19 cellular contexts compared by ENCODE assay signal in the genomic region with DNA sequence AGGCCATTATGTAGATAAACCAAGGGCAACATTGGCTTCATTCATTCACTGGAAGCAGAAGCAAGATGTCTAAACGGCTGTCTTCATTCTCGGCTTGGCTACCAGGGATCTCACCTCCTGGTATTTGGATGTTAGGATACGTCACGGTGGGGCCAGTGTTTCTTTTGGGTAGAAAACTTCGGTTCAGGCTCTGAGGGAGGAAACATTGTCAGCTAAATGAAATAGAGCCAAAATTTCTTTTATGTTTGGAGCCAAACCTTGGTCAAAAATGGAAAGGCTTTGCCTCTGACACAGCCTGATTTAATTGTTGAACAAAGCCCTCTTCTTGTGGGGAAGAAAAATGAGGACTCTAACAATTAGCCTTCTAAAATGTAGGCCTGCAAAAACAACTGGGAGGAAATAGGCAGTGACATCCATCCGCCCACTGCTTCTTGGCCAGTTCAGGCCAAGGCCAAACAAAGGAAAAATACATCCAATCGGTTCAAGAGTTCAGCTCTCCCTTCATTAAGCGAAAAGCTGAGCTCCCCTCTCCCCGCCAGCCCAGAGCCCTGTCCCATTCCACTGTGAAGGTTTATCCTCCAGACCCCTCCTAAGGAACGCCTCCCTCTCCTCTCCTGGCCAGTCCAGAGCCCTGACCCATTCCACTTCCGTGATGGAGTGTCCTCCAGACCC. TPM values are rescaled to one million over a fixed set of nuclear protein-coding genes. Genes with fewer than 3 reads are reported as not detected.
DNase-seq lines count a peak whose midpoint lies in the region; ATAC-seq and TF ChIP-seq lines count a peak whose summit lies in the region.
"Had no signal": no experiment of that assay in that cellular context is flagged by ENCODE, and none has a peak within 500 bp of the region (broad histone marks: within the 10 kb centered on the region; RNA-seq: fewer than 3 reads in every experiment).

No MANE protein-coding gene starts in this region.

- no peak overlapping the region for H3K27ac Mint-ChIP-seq in MCF 10A (ENCODE audit: low read depth, unreplicated experiment)
- H3K27ac Mint-ChIP-seq: activated T-helper 1 cell treated with anti-CD3 and anti-CD28 coated beads, Interleukin-12 subunit alpha, Interleukin-12 subunit beta, Interleukin-2, Interleukin-4 antibody, amounts not matched to agents 30 ng/mL and 10 ng/mL and 1 ng/mL, durations not matched to agents 14 hours and 24 hours and 36 hours had no signal

- H3K4me1 Mint-ChIP-seq in MCF 10A (ENCODE audit: insufficient read depth, unreplicated experiment) = no peaks in the 10 kb centered on the region
- H3K4me1 Mint-ChIP-seq: brain had no signal

- peak overlapping the region; percentile 79 for H3K27ac ChIP-seq in breast epithelium
- peak overlapping the region; percentile 66 for H3K27ac ChIP-seq in left ventricle myocardium inferior (replicated peaks)
- H3K27ac ChIP-seq in neutrophil = peak overlapping the region; percentile 82
- peak overlapping the region; percentile 43 to 48 for H3K27ac ChIP-seq in aorta (ENCODE audit: low read depth in 1 of 2, low read length in 2 of 2)
- H3K27ac ChIP-seq: skin epidermis had no signal

- TF ChIP-seq POLR2A in breast epithelium (IDR thresholded peaks at IDR 0.05) = no peak

- TF ChIP-seq CTCF in breast epithelium (IDR thresholded peaks at IDR 0.05) (no peak), MCF 10A (IDR thresholded peaks at IDR 0.05; ENCODE audit: unreplicated experiment) (no peak), left ventricle myocardium inferior (IDR thresholded peaks at IDR 0.05; ENCODE audit: borderline replicate concordance) (no peak), neutrophil (IDR thresholded peaks at IDR 0.05) (no peak)

- H3K27me3 ChIP-seq in breast epithelium (no peaks in the 10 kb centered on the region), left ventricle myocardium inferior (ENCODE audit: low read depth) (no peaks in the 10 kb centered on the region), neutrophil (no peaks in the 10 kb centered on the region), aorta (ENCODE audit: control insufficient read depth in 1 of 2, insufficient read depth in 2 of 2, low read length in 1 of 2) (no peaks in the 10 kb centered on the region)
- H3K27me3 ChIP-seq: tibial artery had no signal

- DNase-seq in breast epithelium (ENCODE audit: low spot score in 2 of 2) = no peak
- no peak for DNase-seq in MCF 10A (ENCODE audit: unreplicated experiment)
- DNase-seq in left ventricle myocardium inferior = no peak
- no peak for DNase-seq in aorta
- DNase-seq in NK-92 treated with Interleukin-12 subunit alpha and Interleukin-12 subunit beta, amount 100 ng/mL, for 24 hours (lab: John Stamatoyannopoulos, UW) = no peak
- DNase-seq in NCI-H2171 treated with DMSO at 0.1 percent for 48 hours (lab: John Stamatoyannopoulos, UW) = no peak
- DNase-seq in mucosa of gallbladder (ENCODE audit: low spot score) = no peak
- DNase-seq: activated CD4-positive, alpha-beta T cell treated with anti-CD3 and anti-CD28 coated beads for 4 hours; DMS 273 treated with DMSO at 0.1 percent for 48 hours; NCI-H1105 treated with DMSO at 0.1 percent for 48 hours; NCI-H510A; T-helper 2 cell; tibial artery had no signal

- H3K27me3 Mint-ChIP-seq in MCF 10A (ENCODE audit: insufficient read depth, unreplicated experiment) = no peaks in the 10 kb centered on the region
- H3K27me3 Mint-ChIP-seq: brain had no signal

- H3K4me3 Mint-ChIP-seq in MCF 10A (ENCODE audit: unreplicated experiment) = no peak overlapping the region
- H3K4me3 Mint-ChIP-seq: activated T-helper 1 cell treated with anti-CD3 and anti-CD28 coated beads, Interleukin-12 subunit alpha, Interleukin-12 subunit beta, Interleukin-2, Interleukin-4 antibody, amounts not matched to agents 30 ng/mL and 10 ng/mL and 1 ng/mL, durations not matched to agents 14 hours and 24 hours and 36 hours; brain had no signal

- no peaks in the 10 kb centered on the region for H3K36me3 ChIP-seq in breast epithelium
- H3K36me3 ChIP-seq in left ventricle myocardium inferior = no peaks in the 10 kb centered on the region
- peaks cover 30% of the 10 kb centered on the region for H3K36me3 ChIP-seq in neutrophil
- H3K36me3 ChIP-seq in aorta (ENCODE audit: control insufficient read depth in 1 of 2, insufficient read depth in 2 of 2, low read length in 1 of 2) = no peaks in the 10 kb centered on the region

- H3K9me3 ChIP-seq in breast epithelium (no peaks in the 10 kb centered on the region), left ventricle myocardium inferior (replicated peaks) (no peaks in the 10 kb centered on the region), neutrophil (no peaks in the 10 kb centered on the region), aorta (ENCODE audit: control insufficient read depth, low read length) (no peaks in the 10 kb centered on the region)
- H3K9me3 ChIP-seq: A549, tibial artery had no signal

- 27 to 28% methylated on average over 11 of the region's 11 CpGs for WGBS in aorta, 2 donors

- no TSS peak for BruUV-seq in MCF 10A (replicated peaks; lab: Mats Ljungman, UMichigan)

- H3K4me3 ChIP-seq in breast epithelium (no peak overlapping the region), left ventricle myocardium inferior (no peak overlapping the region), neutrophil (ENCODE audit: low read depth in 1 of 2, low read length in 1 of 2) (no peak overlapping the region), aorta (ENCODE audit: low read length in 2 of 2) (no peak overlapping the region)
- H3K4me3 ChIP-seq: A549, skin epidermis, tibial artery had no signal

- CTCF ChIA-PET in MCF 10A (lab: Yijun Ruan, JAX) = no interaction called here

- ATAC-seq in aorta (ENCODE audit: low FRiP score) = peak; percentile 46
- ATAC-seq: Panc1 had no signal

- H3K9me3 Mint-ChIP-seq in MCF 10A (ENCODE audit: unreplicated experiment) = no peaks in the 10 kb centered on the region
- H3K9me3 Mint-ChIP-seq: activated T-helper 1 cell treated with anti-CD3 and anti-CD28 coated beads, Interleukin-12 subunit alpha, Interleukin-12 subunit beta, Interleukin-2, Interleukin-4 antibody, amounts not matched to agents 30 ng/mL and 10 ng/mL and 1 ng/mL, durations not matched to agents 14 hours and 24 hours and 36 hours; brain had no signal

- intact Hi-C loops in breast epithelium (cut with DNase I; ENCODE audit: low total_unique reads) (no loop called here), MCF 10A (cut with micrococcal nuclease) (no loop called here), left ventricle myocardium inferior (cut with micrococcal nuclease) (no loop called here), aorta (cut with DNase I) (no loop called here)

- H3K36me3 Mint-ChIP-seq in MCF 10A (ENCODE audit: insufficient read depth, unreplicated experiment) = no peaks in the 10 kb centered on the region

- POLR2A ChIA-PET in MCF 10A (lab: Yijun Ruan, JAX) = no interaction called here

- H3K4me1 ChIP-seq in breast epithelium (no peaks in the 10 kb centered on the region), left ventricle myocardium inferior (peaks cover 10% of the 10 kb centered on the region), neutrophil (ENCODE audit: control insufficient read depth in 1 of 2, insufficient read depth in 1 of 2, low read depth in 1 of 2, low read length in 1 of 2) (peaks cover 27 to 32% of the 10 kb centered on the region in 2 experiments), aorta (ENCODE audit: control insufficient read depth in 1 of 2, insufficient read depth in 2 of 2, low read length in 2 of 2) (peaks cover 3 to 6% of the 10 kb centered on the region in 2 donors)

RNA-seq across cellular contexts. Expression of gene PFKFB3, which starts 44.4 kb away (rescaled TPM):
- total RNA-seq in breast epithelium (100 to 1,000 TPM in 2 of 3 donors, 10 to 100 TPM in 1; 94.8 to 240 (median 144) TPM), MCF 10A (2022) (15.8 and 17.8 TPM in 2 replicates), left ventricle myocardium inferior (14.1 TPM), aorta (100 to 1,000 TPM; 116 to 140 TPM), mucosa of gallbladder (100 TPM)
- polyA plus RNA-seq in aorta = 10 to 100 TPM; 31.4 to 45.6 TPM
